8 cellular contexts compared by ENCODE assay signal in the genomic region with DNA sequence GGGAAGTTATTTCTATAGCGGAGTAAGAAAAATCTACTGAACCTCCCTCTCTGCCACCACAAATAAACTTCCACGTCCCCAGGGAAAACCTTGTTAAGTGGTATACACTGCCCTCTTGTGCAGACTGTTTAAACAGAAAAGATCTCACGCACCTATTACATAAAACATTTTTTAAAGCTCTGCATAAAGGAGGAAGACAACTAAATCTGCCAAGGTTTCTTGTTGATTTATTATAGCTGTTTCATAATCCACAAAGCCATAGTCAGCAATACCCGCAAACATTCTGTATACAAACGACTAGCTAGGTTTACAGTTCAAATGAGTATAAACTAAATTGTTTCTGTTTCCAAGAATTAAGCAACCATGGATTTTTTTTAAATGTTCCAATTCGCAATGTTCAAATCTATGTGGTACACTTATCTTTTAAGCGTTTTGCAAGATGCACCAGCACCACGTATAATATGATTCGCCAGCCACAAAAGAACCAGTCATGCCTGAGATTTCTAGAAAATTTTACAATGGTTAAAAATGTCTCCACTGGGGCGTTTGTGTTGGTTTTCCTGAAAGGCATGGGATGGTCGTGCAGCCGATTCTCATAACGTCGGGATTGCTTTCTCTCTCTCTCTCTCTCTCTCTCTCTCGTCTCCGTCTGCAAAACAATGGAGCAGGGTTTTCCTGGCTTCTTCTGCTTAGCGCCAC.
DNase-seq lines count a peak whose midpoint lies in the region; ATAC-seq, FAIRE-seq and TF ChIP-seq lines count a peak whose summit lies in the region.

No MANE protein-coding gene starts in this region.

- H3K36me3 Mint-ChIP-seq in endothelial cell (ENCODE audit: low read depth, unreplicated experiment), result no peaks in the 10 kb centered on the region

- no peaks in the 10 kb centered on the region for H3K27me3 Mint-ChIP-seq in endothelial cell (ENCODE audit: unreplicated experiment)

- no peaks in the 10 kb centered on the region for H3K9me3 Mint-ChIP-seq in endothelial cell (ENCODE audit: unreplicated experiment)

- TF ChIP-seq CTCF in fibroblast of villous mesenchyme (IDR thresholded peaks at IDR 0.05; ENCODE audit: insufficient read depth, low read depth, low read length), result peak; percentile 46
- no peak for TF ChIP-seq CTCF in endothelial cell (IDR thresholded peaks at IDR 0.05; ENCODE audit: unreplicated experiment)

- no peak for ATAC-seq in GM21825 (IDR thresholded peaks at IDR 0.05; ENCODE audit: unreplicated experiment)
- no peak for ATAC-seq in GM21381 (IDR thresholded peaks at IDR 0.05; ENCODE audit: unreplicated experiment)

- no peaks in the 10 kb centered on the region for H3K4me1 Mint-ChIP-seq in endothelial cell (ENCODE audit: unreplicated experiment)

- no peak overlapping the region for H3K4me3 Mint-ChIP-seq in endothelial cell (ENCODE audit: unreplicated experiment)

- peak; percentile 20 for DNase-seq in HS-5 (ENCODE audit: low read depth)
- DNase-seq in RCC 7860 (ENCODE audit: low spot score), result peak; percentile 17
- DNase-seq in fibroblast of villous mesenchyme (ENCODE audit: low read depth), result peak; percentile 93
- DNase-seq in smooth muscle cell of the brain vasculature (ENCODE audit: low read depth, low spot score), result peak; percentile 58
- no peak for DNase-seq in occipital lobe (lab: John Stamatoyannopoulos, UW)
- no peak for DNase-seq in endothelial cell (ENCODE audit: low spot score)

- H3K4me3 ChIP-seq in fibroblast of villous mesenchyme (ENCODE audit: low read depth, low read length), result peak overlapping the region; percentile 46

- peak; percentile 72 for FAIRE-seq in RCC 7860 (lab: Jason Lieb, UNC)

- H3K27ac Mint-ChIP-seq in endothelial cell (ENCODE audit: unreplicated experiment), result no peak overlapping the region

Comparison
In these comparisons a context has a peak if more than half of its experiments do, and no peak if none do; other contexts are left out.
1. DNase-seq: peak in HS-5 (single experiment), RCC 7860 (single experiment), fibroblast of villous mesenchyme (single experiment) and smooth muscle cell of the brain vasculature (single experiment); none in occipital lobe (single experiment) and endothelial cell (single experiment).